35 cellular contexts compared by ENCODE assay signal in genomic region chr3:46746711-46747110, GRCh38. TPM values are rescaled to one million over a fixed set of nuclear protein-coding genes. Genes with fewer than 3 reads are reported as not detected.
"Had no signal": no experiment of that assay in that cellular context is flagged by ENCODE, and none has a peak within 500 bp of the region (broad histone marks: within the 10 kb centered on the region; RNA-seq: fewer than 3 reads in every experiment).

No MANE protein-coding gene starts in this region.

- H3K36me3 ChIP-seq: neural progenitor cell, ovary, right lobe of liver, sigmoid colon, spleen, suprapubic skin, tibial artery, transverse colon, upper lobe of right lung, uterus had no signal

- H3K27me3 Mint-ChIP-seq: progenitor cell of endocrine pancreas; stimulated activated naive CD8-positive, alpha-beta T cell treated with anti-CD3 and anti-CD28 coated beads, Interleukin-15, amount 100 ng/mL, for 72 hours; type B pancreatic cell had no signal

- DNase-seq: natural killer cell; occipital lobe; ovary; posterior cingulate gyrus; psoas muscle; right cardiac atrium; right lobe of liver; sigmoid colon; spleen; stimulated activated CD4-positive, alpha-beta T cell treated with anti-CD3 and anti-CD28 coated beads, Interleukin-12 subunit alpha, Interleukin-12 subunit beta, amount 100 ng/mL, for 4 hours; stimulated activated CD4-positive, alpha-beta T cell treated with anti-CD3 and anti-CD28 coated beads, Interleukin-1b, Interleukin-23, amount 100 ng/mL, for 48 hours; stimulated activated CD4-positive, alpha-beta T cell treated with anti-CD3 and anti-CD28 coated beads, Interleukin-4, amount 100 ng/mL, for 1 hour; stimulated activated CD4-positive, alpha-beta T cell treated with anti-CD3 and anti-CD28 coated beads, Interleukin-4, amount 100 ng/mL, for 4 hours; stimulated activated CD8-positive, alpha-beta memory T cell treated with anti-CD3 and anti-CD28 coated beads, Interleukin-4, amount 100 ng/mL, for 48 hours; stimulated activated naive CD4-positive, alpha-beta T cell; stimulated activated naive CD8-positive, alpha-beta T cell treated with anti-CD3 and anti-CD28 coated beads, Interleukin-15, amount 100 ng/mL, for 72 hours; stimulated activated naive CD8-positive, alpha-beta T cell treated with anti-CD3 and anti-CD28 coated beads, Interleukin-15, Interleukin-2, amounts not matched to agents 100 U/mL and 50 U/mL, for 24 hours; substantia nigra; testis; tibial artery; transverse colon; upper lobe of right lung; uterus had no signal

- H3K9ac ChIP-seq: neural progenitor cell, parathyroid adenoma had no signal

- H3K4me1 ChIP-seq: neural progenitor cell, parathyroid adenoma, psoas muscle, right lobe of liver, sigmoid colon, spleen, suprapubic skin, testis, tibial artery, transverse colon, upper lobe of right lung, uterus had no signal

- H3K27me3 ChIP-seq: neural progenitor cell, ovary, right lobe of liver, spleen, suprapubic skin, testis, transverse colon, upper lobe of right lung, uterus had no signal

- H2AFZ ChIP-seq: neural progenitor cell, parathyroid adenoma had no signal

- H3K4me2 ChIP-seq: neural progenitor cell, smooth muscle cell had no signal

- H3K9me3 ChIP-seq: ovary, psoas muscle, right lobe of liver, sigmoid colon, spleen, suprapubic skin, testis, tibial artery, transverse colon, upper lobe of right lung, uterus had no signal

- H3K4me3 Mint-ChIP-seq: natural killer cell; nephron; neural progenitor cell; stimulated activated memory B cell treated with anti-CD40 and anti-IgM and Interleukin-4, amounts not matched to agents 10 μg/mL and 1 μg/mL and 100 μg/mL, for 72 hours; stimulated activated naive CD8-positive, alpha-beta T cell treated with anti-CD3 and anti-CD28 coated beads, Interleukin-15, amount 100 ng/mL, for 72 hours; type B pancreatic cell had no signal

- ATAC-seq: natural killer cell; psoas muscle; right cardiac atrium; right lobe of liver; stimulated activated memory B cell treated with anti-CD40 and anti-IgM and Interleukin-4, amounts not matched to agents 10 μg/mL and 1 μg/mL and 100 μg/mL, for 72 hours; stimulated activated naive CD8-positive, alpha-beta T cell treated with anti-CD3 and anti-CD28 coated beads, Interleukin-15, amount 100 ng/mL, for 72 hours; stimulated activated naive CD8-positive, alpha-beta T cell treated with anti-CD3 and anti-CD28 coated beads, Interleukin-15, Interleukin-2, amounts not matched to agents 100 U/mL and 50 U/mL, for 24 hours; upper lobe of right lung had no signal

- H3K4me3 ChIP-seq: neural progenitor cell, ovary, psoas muscle, right lobe of liver, sigmoid colon, smooth muscle cell, spleen, suprapubic skin, testis, tibial artery, transverse colon, upper lobe of right lung, uterus had no signal

- H3K36me3 Mint-ChIP-seq: natural killer cell; neural progenitor cell; stimulated activated memory B cell treated with anti-CD40 and anti-IgM and Interleukin-4, amounts not matched to agents 10 μg/mL and 1 μg/mL and 100 μg/mL, for 72 hours; type B pancreatic cell had no signal

- H3K79me2 ChIP-seq: parathyroid adenoma had no signal

- H3K27ac ChIP-seq: neural progenitor cell, ovary, parathyroid adenoma, psoas muscle, right lobe of liver, sigmoid colon, spleen, suprapubic skin, testis, tibial artery, transverse colon, upper lobe of right lung, uterus had no signal

- H3K27ac Mint-ChIP-seq: natural killer cell; nephron; neural progenitor cell; progenitor cell of endocrine pancreas; stimulated activated memory B cell treated with anti-CD40 and anti-IgM and Interleukin-4, amounts not matched to agents 10 μg/mL and 1 μg/mL and 100 μg/mL, for 72 hours; type B pancreatic cell had no signal

- H3K9me3 Mint-ChIP-seq: natural killer cell; nephron; neural progenitor cell; stimulated activated memory B cell treated with anti-CD40 and anti-IgM and Interleukin-4, amounts not matched to agents 10 μg/mL and 1 μg/mL and 100 μg/mL, for 72 hours; stimulated activated naive CD8-positive, alpha-beta T cell treated with anti-CD3 and anti-CD28 coated beads, Interleukin-15, amount 100 ng/mL, for 72 hours; type B pancreatic cell had no signal

- H3K4me1 Mint-ChIP-seq: natural killer cell; stimulated activated memory B cell treated with anti-CD40 and anti-IgM and Interleukin-4, amounts not matched to agents 10 μg/mL and 1 μg/mL and 100 μg/mL, for 72 hours; stimulated activated naive CD8-positive, alpha-beta T cell treated with anti-CD3 and anti-CD28 coated beads, Interleukin-15, amount 100 ng/mL, for 72 hours had no signal

RNA-seq across cellular contexts. Expression of gene PRSS50, which starts 29.0 kb away (rescaled TPM):
- total RNA-seq: osteoblast, renal cortical epithelial cell, skeletal muscle tissue, suprapubic skin had no signal
- polyA plus RNA-seq: neural cell, spleen had no signal

RNA-seq across cellular contexts. Expression of gene TMIE, which starts 45.5 kb away (rescaled TPM):
- total RNA-seq: natural killer cell, transverse colon had no signal
- polyA plus RNA-seq: neural cell had no signal
